19 cellular contexts compared by ENCODE assay signal in the genomic region with DNA sequence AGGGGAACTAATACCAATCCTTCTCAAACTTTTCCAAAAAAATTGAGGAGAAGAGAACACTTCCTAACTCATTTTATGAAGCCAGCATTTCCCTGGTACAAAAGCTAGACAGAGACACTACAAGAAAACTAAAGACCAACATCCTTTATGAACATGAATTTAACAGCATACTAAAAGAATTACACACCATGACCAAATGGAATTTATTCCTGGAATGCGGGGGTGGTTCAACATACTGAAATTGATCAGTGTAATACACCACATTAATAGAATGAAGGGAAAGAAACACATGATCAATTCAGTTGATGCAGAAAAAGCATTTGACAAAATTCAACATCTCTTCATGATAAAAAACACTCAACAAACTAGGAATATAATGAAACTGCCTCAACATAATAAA.
"Had no signal": no experiment of that assay in that cellular context is flagged by ENCODE, and none has a peak within 500 bp of the region (broad histone marks: within the 10 kb centered on the region; RNA-seq: fewer than 3 reads in every experiment).

No MANE protein-coding gene starts in this region.

- DNase-seq: dorsolateral prefrontal cortex; effector CD4-positive, alpha-beta T cell; gastrocnemius medialis; head of caudate nucleus; kidney; naive B cell; stimulated activated CD4-positive, alpha-beta T cell treated with anti-CD3 and anti-CD28 coated beads, Interleukin-2, amount 100 ng/mL, for 24 hours; stimulated activated CD4-positive, alpha-beta T cell treated with anti-CD3 and anti-CD28 coated beads, Interleukin-4, amount 100 ng/mL, for 24 hours; stimulated activated naive CD8-positive, alpha-beta T cell treated with anti-CD3 and anti-CD28 coated beads, Interleukin-15, Interleukin-2, amounts not matched to agents 100 U/mL and 50 U/mL, for 24 hours; substantia nigra; testis; tibial artery had no signal

- H3K4me3 ChIP-seq: dorsolateral prefrontal cortex, gastrocnemius medialis, lung, neural progenitor cell, right atrium auricular region, testis, tibial artery had no signal

- H3K4me2 ChIP-seq: neural progenitor cell had no signal

- H2AFZ ChIP-seq: neural progenitor cell, parathyroid adenoma had no signal

- H3K27me3 ChIP-seq: dorsolateral prefrontal cortex, gastrocnemius medialis, neural progenitor cell, right atrium auricular region, testis, tibial artery had no signal

- H3K9ac ChIP-seq: neural progenitor cell, parathyroid adenoma had no signal

- ATAC-seq: gastrocnemius medialis; left lobe of liver; sciatic nerve; stimulated activated memory B cell treated with anti-CD40 and anti-IgM and Interleukin-4, amounts not matched to agents 10 μg/mL and 1 μg/mL and 100 μg/mL, for 72 hours; stimulated activated naive CD8-positive, alpha-beta T cell treated with anti-CD3 and anti-CD28 coated beads, Interleukin-15, Interleukin-2, amounts not matched to agents 100 U/mL and 50 U/mL, for 24 hours had no signal

- H3K9me3 ChIP-seq: gastrocnemius medialis, right atrium auricular region, testis, tibial artery had no signal

- H3K79me2 ChIP-seq: parathyroid adenoma had no signal

- H3K36me3 ChIP-seq: gastrocnemius medialis, neural progenitor cell, right atrium auricular region had no signal

- H3K27ac ChIP-seq: dorsolateral prefrontal cortex, gastrocnemius medialis, neural progenitor cell, parathyroid adenoma, right atrium auricular region, testis, tibial artery had no signal

- H3K4me1 ChIP-seq: parathyroid adenoma, right atrium auricular region, testis, tibial artery had no signal
